14 cellular contexts compared by ENCODE assay signal in genomic region chr17:30939059-30939689, GRCh38. TPM values are rescaled to one million over a fixed set of nuclear protein-coding genes. Genes with fewer than 3 reads are reported as not detected.
A peak's percentile ranks its signal among the peaks of the same experiment; 100 is the strongest.
DNase-seq lines count a peak whose midpoint lies in the region; ATAC-seq and TF ChIP-seq lines count a peak whose summit lies in the region.
"Had no signal": no experiment of that assay in that cellular context is flagged by ENCODE, and none has a peak within 500 bp of the region (broad histone marks: within the 10 kb centered on the region; RNA-seq: fewer than 3 reads in every experiment).

No MANE protein-coding gene starts in this region.

- H3K4me3 Mint-ChIP-seq in activated naive CD8-positive, alpha-beta T cell treated with anti-CD3 and anti-CD28 coated beads, Interleukin-2, amount 10 ng/mL, durations not matched to agents 7 days and 5 days = peak overlapping the region; percentile 9
- H3K4me3 Mint-ChIP-seq in activated naive CD8-positive, alpha-beta T cell treated with anti-CD3 and anti-CD28 coated beads for 36 hours = no peak overlapping the region
- H3K4me3 Mint-ChIP-seq in IgD-negative memory B cell = peak overlapping the region; percentile 67 to 91 (median 85)
- H3K4me3 Mint-ChIP-seq in T-helper 2 cell treated with Interferon-gamma antibody and Interleukin-4, amounts not matched to agents 5 μg/mL and 100 μg/mL, for 36 hours = peak overlapping the region; percentile 24

- intact Hi-C loops in spleen (cut with DNase I; ENCODE audit: low total_unique reads) = no loop called here

- peak overlapping the region in 1 of 8 donors; percentile 9 for H3K4me3 ChIP-seq in spleen
- H3K4me3 ChIP-seq: transverse colon had no signal

- no peaks in the 10 kb centered on the region for H3K36me3 Mint-ChIP-seq in activated naive CD8-positive, alpha-beta T cell treated with anti-CD3 and anti-CD28 coated beads, Interleukin-2, amount 10 ng/mL, durations not matched to agents 7 days and 5 days
- no peaks in the 10 kb centered on the region for H3K36me3 Mint-ChIP-seq in activated naive CD8-positive, alpha-beta T cell treated with anti-CD3 and anti-CD28 coated beads for 36 hours
- peaks cover 12% of the 10 kb centered on the region for H3K36me3 Mint-ChIP-seq in IgD-negative memory B cell
- no peaks in the 10 kb centered on the region for H3K36me3 Mint-ChIP-seq in T-helper 2 cell treated with Interferon-gamma antibody and Interleukin-4, amounts not matched to agents 5 μg/mL and 100 μg/mL, for 36 hours (ENCODE audit: low read depth)

- TF ChIP-seq POLR2A in spleen (IDR thresholded peaks at IDR 0.05) = no peak

- H3K9me3 ChIP-seq in spleen = no peaks in the 10 kb centered on the region
- H3K9me3 ChIP-seq: transverse colon had no signal

- no peak for TF ChIP-seq CTCF in spleen (IDR thresholded peaks at IDR 0.05 in 8 of 11, conservative IDR thresholded peaks at IDR 0.05 in 3 of 11)

- no peak for ATAC-seq in activated naive CD8-positive, alpha-beta T cell treated with anti-CD3 and anti-CD28 coated beads, Interleukin-2, amount 10 ng/mL, durations not matched to agents 7 days and 5 days (ENCODE audit: low read depth)
- no peak for ATAC-seq in stimulated activated naive CD8-positive, alpha-beta T cell treated with anti-CD3 and anti-CD28 coated beads, Interleukin-15, Interleukin-2, amounts not matched to agents 100 U/mL and 50 U/mL, for 24 hours
- no peak for ATAC-seq in HG03442 (IDR thresholded peaks at IDR 0.05; ENCODE audit: unreplicated experiment)

- no peaks in the 10 kb centered on the region for H3K9me3 Mint-ChIP-seq in activated naive CD8-positive, alpha-beta T cell treated with anti-CD3 and anti-CD28 coated beads, Interleukin-2, amount 10 ng/mL, durations not matched to agents 7 days and 5 days
- no peaks in the 10 kb centered on the region for H3K9me3 Mint-ChIP-seq in activated naive CD8-positive, alpha-beta T cell treated with anti-CD3 and anti-CD28 coated beads for 36 hours
- no peaks in the 10 kb centered on the region for H3K9me3 Mint-ChIP-seq in IgD-negative memory B cell
- no peaks in the 10 kb centered on the region for H3K9me3 Mint-ChIP-seq in T-helper 2 cell treated with Interferon-gamma antibody and Interleukin-4, amounts not matched to agents 5 μg/mL and 100 μg/mL, for 36 hours

- H3K27me3 ChIP-seq in spleen (replicated peaks in 1 of 7) = no peaks in the 10 kb centered on the region
- H3K27me3 ChIP-seq: transverse colon had no signal

- peak overlapping the region; percentile 62 to 77 (median 74) for H3K27ac ChIP-seq in spleen
- H3K27ac ChIP-seq: epithelial cell of prostate had no signal

- no peak for DNase-seq in activated naive CD8-positive, alpha-beta T cell treated with anti-CD3 and anti-CD28 coated beads, Interleukin-2, amount 10 ng/mL, durations not matched to agents 7 days and 5 days
- no peak for DNase-seq in activated naive CD8-positive, alpha-beta T cell treated with anti-CD3 and anti-CD28 coated beads for 36 hours
- DNase-seq in T-helper 2 cell treated with Interferon-gamma antibody and Interleukin-4, amounts not matched to agents 5 μg/mL and 100 μg/mL, for 36 hours (ENCODE audit: low spot score) = no peak
- no peak for DNase-seq in spleen
- DNase-seq in stimulated activated naive CD8-positive, alpha-beta T cell treated with anti-CD3 and anti-CD28 coated beads, Interleukin-15, Interleukin-2, amounts not matched to agents 100 U/mL and 50 U/mL, for 24 hours = no peak
- DNase-seq in effector CD8-positive, alpha-beta T cell (lab: John Stamatoyannopoulos, UW) = no peak
- DNase-seq: amniotic stem cell; NCI-H345; stimulated activated CD8-positive, alpha-beta memory T cell treated with anti-CD3 and anti-CD28 coated beads, Interleukin-4, amount 100 ng/mL, for 48 hours; transverse colon had no signal

- peaks cover 7% of the 10 kb centered on the region for H3K27me3 Mint-ChIP-seq in activated naive CD8-positive, alpha-beta T cell treated with anti-CD3 and anti-CD28 coated beads, Interleukin-2, amount 10 ng/mL, durations not matched to agents 7 days and 5 days
- H3K27me3 Mint-ChIP-seq in activated naive CD8-positive, alpha-beta T cell treated with anti-CD3 and anti-CD28 coated beads for 36 hours = no peaks in the 10 kb centered on the region
- H3K27me3 Mint-ChIP-seq in IgD-negative memory B cell = no peaks in the 10 kb centered on the region
- peaks cover 2% of the 10 kb centered on the region for H3K27me3 Mint-ChIP-seq in T-helper 2 cell treated with Interferon-gamma antibody and Interleukin-4, amounts not matched to agents 5 μg/mL and 100 μg/mL, for 36 hours (ENCODE audit: low read depth)

- peaks cover 0 to 55% (median 0%) of the 10 kb centered on the region in 6 donors for H3K36me3 ChIP-seq in spleen
- H3K36me3 ChIP-seq: transverse colon had no signal

- H3K4me1 Mint-ChIP-seq in activated naive CD8-positive, alpha-beta T cell treated with anti-CD3 and anti-CD28 coated beads, Interleukin-2, amount 10 ng/mL, durations not matched to agents 7 days and 5 days = peaks cover 6% of the 10 kb centered on the region
- H3K4me1 Mint-ChIP-seq in activated naive CD8-positive, alpha-beta T cell treated with anti-CD3 and anti-CD28 coated beads for 36 hours = peaks cover 4% of the 10 kb centered on the region
- H3K4me1 Mint-ChIP-seq in IgD-negative memory B cell = peaks cover 3 to 22% (median 11%) of the 10 kb centered on the region in 3 donors
- peaks cover 22% of the 10 kb centered on the region for H3K4me1 Mint-ChIP-seq in T-helper 2 cell treated with Interferon-gamma antibody and Interleukin-4, amounts not matched to agents 5 μg/mL and 100 μg/mL, for 36 hours (ENCODE audit: low read depth)

- peak overlapping the region; percentile 50 for H3K27ac Mint-ChIP-seq in activated naive CD8-positive, alpha-beta T cell treated with anti-CD3 and anti-CD28 coated beads, Interleukin-2, amount 10 ng/mL, durations not matched to agents 7 days and 5 days
- no peak overlapping the region for H3K27ac Mint-ChIP-seq in activated naive CD8-positive, alpha-beta T cell treated with anti-CD3 and anti-CD28 coated beads for 36 hours
- peak overlapping the region; percentile 94 to 98 (median 94) for H3K27ac Mint-ChIP-seq in IgD-negative memory B cell
- peak overlapping the region; percentile 33 for H3K27ac Mint-ChIP-seq in T-helper 2 cell treated with Interferon-gamma antibody and Interleukin-4, amounts not matched to agents 5 μg/mL and 100 μg/mL, for 36 hours
- H3K27ac Mint-ChIP-seq: progenitor cell of endocrine pancreas had no signal

- WGBS in spleen, 5 donors = 68 to 76% (median 72%) methylated on average over 13 of the region's 13 CpGs

- POLR2A ChIA-PET in activated naive CD8-positive, alpha-beta T cell treated with anti-CD3 and anti-CD28 coated beads, Interleukin-2, amount 10 ng/mL, durations not matched to agents 7 days and 5 days (lab: Charles Lee) = interaction anchor here (0.6 to 0.7 kb wide), 2 partner anchors 154 to 539 kb away, joined by 3 read pairs; no protein-coding TSS in a partner anchor

- H3K4me1 ChIP-seq in spleen = peaks cover 0 to 18% (median 11%) of the 10 kb centered on the region in 6 donors
- H3K4me1 ChIP-seq: transverse colon had no signal

RNA-seq across cellular contexts. Expression of gene ADAP2, which starts 17.4 kb away (rescaled TPM):
- total RNA-seq in activated naive CD8-positive, alpha-beta T cell treated with anti-CD3 and anti-CD28 coated beads, Interleukin-2, amount 10 ng/mL, durations not matched to agents 7 days and 5 days = 1 to 10 TPM; 2.2 to 2.4 TPM
- under 1 TPM; 0.19 to 0.42 TPM for total RNA-seq in activated naive CD8-positive, alpha-beta T cell treated with anti-CD3 and anti-CD28 coated beads for 36 hours
- polyA plus RNA-seq in IgD-negative memory B cell (5.0 TPM), spleen (10 to 100 TPM; 10.3 to 17.7 (median 11.5) TPM)
- 10 to 100 TPM; 40.0 to 79.7 (median 67.1) TPM for total RNA-seq in spleen

RNA-seq across cellular contexts. Expression of gene RNF135, which starts 31.7 kb away (rescaled TPM):
- 1 to 10 TPM; 8.0 to 8.7 TPM for total RNA-seq in activated naive CD8-positive, alpha-beta T cell treated with anti-CD3 and anti-CD28 coated beads, Interleukin-2, amount 10 ng/mL, durations not matched to agents 7 days and 5 days
- 1 to 10 TPM; 4.9 to 6.1 TPM for total RNA-seq in activated naive CD8-positive, alpha-beta T cell treated with anti-CD3 and anti-CD28 coated beads for 36 hours
- polyA plus RNA-seq in IgD-negative memory B cell = 34.7 TPM
- 10 to 100 TPM; 26.3 to 43.6 (median 40.5) TPM for total RNA-seq in spleen
- 10 to 100 TPM; 20.1 to 27.4 (median 26.4) TPM for polyA plus RNA-seq in spleen

RNA-seq across cellular contexts. Expression of gene TEFM, which starts 33.1 kb away (rescaled TPM):
- 10 to 100 TPM; 15.3 to 16.6 TPM for total RNA-seq in activated naive CD8-positive, alpha-beta T cell treated with anti-CD3 and anti-CD28 coated beads, Interleukin-2, amount 10 ng/mL, durations not matched to agents 7 days and 5 days
- 10 to 100 TPM; 13.2 to 14.0 TPM for total RNA-seq in activated naive CD8-positive, alpha-beta T cell treated with anti-CD3 and anti-CD28 coated beads for 36 hours
- polyA plus RNA-seq in IgD-negative memory B cell = 19.0 TPM
- 10 to 100 TPM; 16.0 to 33.4 (median 18.0) TPM for total RNA-seq in spleen
- 10 to 100 TPM in 2 of 3 donors, 1 to 10 TPM in 1; 8.4 to 14.6 (median 11.2) TPM for polyA plus RNA-seq in spleen

Comparison
In these comparisons a context has a peak if more than half of its experiments do, and no peak if none do; other contexts are left out.
1. RNA of gene ADAP2, which starts 17.4 kb away (total RNA-seq): 40.0 to 79.7 TPM in spleen; 2.2 to 2.4 TPM in activated naive CD8-positive, alpha-beta T cell treated with anti-CD3 and anti-CD28 coated beads, Interleukin-2, amount 10 ng/mL, durations not matched to agents 7 days and 5 days and 0.19 to 0.42 TPM in activated naive CD8-positive, alpha-beta T cell treated with anti-CD3 and anti-CD28 coated beads for 36 hours; every median in the first group is over 10 times any median in the second.